Comparison of ENCODE assay signal across 8 cellular contexts in genomic region chr6:13615802-13616140, GRCh38. TPM values are rescaled to one million over a fixed set of nuclear protein-coding genes. Genes with fewer than 3 reads are reported as not detected.
DNase-seq lines count a peak whose midpoint lies in the region; ATAC-seq, FAIRE-seq and TF ChIP-seq lines count a peak whose summit lies in the region.

No MANE protein-coding gene starts in this region.

- peaks cover 32% of the 10 kb centered on the region for H3K36me3 ChIP-seq in CD4-positive, alpha-beta memory T cell (ENCODE audit: insufficient read depth, low read length)
- H3K36me3 ChIP-seq in heart left ventricle (peaks cover 0 to 44% (median 38%) of the 10 kb centered on the region in 9 donors), psoas muscle (ENCODE audit: insufficient read depth in 1 of 2, low read depth in 1 of 2) (peaks cover 10 to 50% of the 10 kb centered on the region in 2 donors)

- H3K27ac ChIP-seq in CD4-positive, alpha-beta memory T cell (ENCODE audit: low read depth, low read length): peak overlapping the region; percentile 82
- H3K27ac ChIP-seq in heart left ventricle: peak overlapping the region; percentile 75 to 94 (median 89)
- peak overlapping the region; percentile 95 for H3K27ac ChIP-seq in psoas muscle

- H3K4me3 ChIP-seq in CD4-positive, alpha-beta memory T cell (ENCODE audit: low read length in 2 of 2): peak overlapping the region; percentile 71 to 75
- H3K4me3 ChIP-seq in heart left ventricle (peak overlapping the region; percentile 66 to 96 (median 83)), psoas muscle (peak overlapping the region; percentile 75)

- no peaks in the 10 kb centered on the region for H3K27me3 Mint-ChIP-seq in CD4-positive, alpha-beta memory T cell

- H3K36me3 Mint-ChIP-seq in CD4-positive, alpha-beta memory T cell: peaks cover 15 to 50% of the 10 kb centered on the region in 2 donors
- peaks cover 30 to 38% of the 10 kb centered on the region in 2 donors for H3K36me3 Mint-ChIP-seq in activated naive CD4-positive, alpha-beta T cell treated with anti-CD3 and anti-CD28 coated beads, Interleukin-2, amount 50 U/mL, for 72 hours

- no peaks in the 10 kb centered on the region for H3K9me3 ChIP-seq in CD4-positive, alpha-beta memory T cell (ENCODE audit: control insufficient read depth in 1 of 2, low read length in 2 of 2)
- H3K9me3 ChIP-seq in heart left ventricle (no peaks in the 10 kb centered on the region), psoas muscle (no peaks in the 10 kb centered on the region)

- DNase-seq in CD4-positive, alpha-beta memory T cell: peak in 1 of 5 donors; percentile 50
- DNase-seq in RCC 7860 (ENCODE audit: low spot score): peak; percentile 13
- DNase-seq in activated naive CD4-positive, alpha-beta T cell treated with anti-CD3 and anti-CD28 coated beads, Interleukin-2, amount 50 U/mL, for 72 hours (ENCODE audit: low spot score in 2 of 2): peak; percentile 55 to 61
- DNase-seq in heart left ventricle: peak; percentile 53 to 72 (median 55)
- peak; percentile 59 to 80 for DNase-seq in psoas muscle
- no peak for DNase-seq in NOMO-1 treated with dmso at 0.1 percent for 144 hours (lab: John Stamatoyannopoulos, UW; ENCODE audit: unreplicated experiment)

- TF ChIP-seq CTCF in heart left ventricle (IDR thresholded peaks at IDR 0.05): no peak
- no peak for TF ChIP-seq CTCF in psoas muscle (IDR thresholded peaks at IDR 0.05)

- peaks cover 25 to 54% (median 38%) of the 10 kb centered on the region in 4 donors for H3K4me1 Mint-ChIP-seq in CD4-positive, alpha-beta memory T cell

- H3K27ac Mint-ChIP-seq in CD4-positive, alpha-beta memory T cell: peak overlapping the region; percentile 90 to 98 (median 97)
- peak overlapping the region; percentile 100 for H3K27ac Mint-ChIP-seq in activated naive CD4-positive, alpha-beta T cell treated with anti-CD3 and anti-CD28 coated beads, Interleukin-2, amount 50 U/mL, for 72 hours

- no peak for TF ChIP-seq POLR2A in heart left ventricle (IDR thresholded peaks at IDR 0.05)

- CTCF ChIA-PET in CD4-positive, alpha-beta memory T cell (lab: Charles Lee; ENCODE audit: partially characterized antibody): interaction anchor here (0.7 to 6.0 kb wide), 35 partner anchors 9 to 288 kb away, joined by 3 to 74 read pairs (median 5); partner anchors contain the start of genes MCUR1, RANBP9, SIRT5 and TBC1D7

- POLR2A ChIA-PET in CD4-positive, alpha-beta memory T cell (lab: Charles Lee; ENCODE audit: partially characterized antibody): interaction anchor here (0.6 to 4.4 kb wide), 38 partner anchors 9 to 459 kb away, joined by 3 to 128 read pairs (median 5); partner anchors contain the start of genes MCUR1, RANBP9, SIRT5 and TBC1D7

- intact Hi-C loops in CD4-positive, alpha-beta memory T cell (cut with micrococcal nuclease): loop anchor here (1.0 to 10.0 kb wide), 7 partner anchors 41 to 287 kb away; partner anchors contain the start of genes MCUR1, SIRT5 and TBC1D7
- intact Hi-C loops in heart left ventricle (cut with DNase I): loop anchor here in 8 of 10 donors (1.0 to 10.0 kb wide), 9 partner anchors 41 to 288 kb away; partner anchors contain the start of genes RANBP9 (in 4 of the 8), SIRT5 (in 1 of the 8) and TBC1D7 (in 1 of the 8)
- intact Hi-C loops in psoas muscle (cut with DNase I): loop anchor here (2.0 to 5.0 kb wide), 2 partner anchors 41 to 97 kb away; partner anchors contain the start of genes RANBP9 (in 2 of the 2) and SIRT5 (in 1 of the 2)

- no peak for FAIRE-seq in RCC 7860 (lab: Jason Lieb, UNC)

- no peaks in the 10 kb centered on the region for H3K9me3 Mint-ChIP-seq in CD4-positive, alpha-beta memory T cell
- no peaks in the 10 kb centered on the region for H3K9me3 Mint-ChIP-seq in activated naive CD4-positive, alpha-beta T cell treated with anti-CD3 and anti-CD28 coated beads, Interleukin-2, amount 50 U/mL, for 72 hours

- ATAC-seq in HG02852 (IDR thresholded peaks at IDR 0.05; ENCODE audit: unreplicated experiment): peak; percentile 14
- peak; percentile 36 to 44 for ATAC-seq in activated naive CD4-positive, alpha-beta T cell treated with anti-CD3 and anti-CD28 coated beads, Interleukin-2, amount 50 U/mL, for 72 hours
- peak in 3 of 4 donors; percentile 29 to 55 (median 31) for ATAC-seq in heart left ventricle
- ATAC-seq in psoas muscle: peak; percentile 33 to 59 (median 42)
- no peak for ATAC-seq in GM21367 (IDR thresholded peaks at IDR 0.05; ENCODE audit: unreplicated experiment)

- WGBS in heart left ventricle, 4 donors: 0 to 1% (median 0%) methylated on average over 14 of the region's 14 CpGs
- 0% methylated on average over 14 of the region's 14 CpGs for whole genome bisulfite sequencing in psoas muscle, 3 donors

- peak overlapping the region; percentile 94 to 98 (median 97) for H3K4me3 Mint-ChIP-seq in CD4-positive, alpha-beta memory T cell

- no peaks in the 10 kb centered on the region for H3K27me3 ChIP-seq in CD4-positive, alpha-beta memory T cell (ENCODE audit: insufficient read depth, low read length)
- no peaks in the 10 kb centered on the region for H3K27me3 ChIP-seq in heart left ventricle
- H3K27me3 ChIP-seq in psoas muscle (ENCODE audit: insufficient read depth in 3 of 3, low read length in 2 of 3): no peaks in the 10 kb centered on the region

- peaks cover 36% of the 10 kb centered on the region for H3K4me1 ChIP-seq in CD4-positive, alpha-beta memory T cell (ENCODE audit: insufficient read depth, low read length)
- H3K4me1 ChIP-seq in heart left ventricle: peaks cover 3 to 42% (median 26%) of the 10 kb centered on the region in 12 donors
- H3K4me1 ChIP-seq in psoas muscle: peaks cover 19% of the 10 kb centered on the region

RNA-seq across cellular contexts. Expression of gene NOL7, which starts 0.6 kb away (rescaled TPM):
- total RNA-seq in CD4-positive, alpha-beta memory T cell: 10 to 100 TPM; 62.1 to 69.1 TPM
- 100 to 1,000 TPM; 118 to 137 TPM for polyA plus RNA-seq in CD4-positive, alpha-beta memory T cell
- total RNA-seq in activated naive CD4-positive, alpha-beta T cell treated with anti-CD3 and anti-CD28 coated beads, Interleukin-2, amount 50 U/mL, for 72 hours: 10 to 100 TPM; 62.8 to 75.0 TPM
- total RNA-seq in heart left ventricle: 100 to 1,000 TPM in 1 of 9 donors, 10 to 100 TPM in 8; 38.6 to 118 (median 47.8) TPM
- 100 to 1,000 TPM in 1 of 2 donors, 10 to 100 TPM in 1; 59.7 to 124 TPM for polyA plus RNA-seq in heart left ventricle
- 10 to 100 TPM; 31.2 to 45.1 (median 41.8) TPM for total RNA-seq in psoas muscle
- polyA plus RNA-seq in psoas muscle: 100 to 1,000 TPM in 1 of 3 donors, 10 to 100 TPM in 2; 47.7 to 141 (median 67.1) TPM

RNA-seq across cellular contexts. Expression of gene SIRT5, which starts 41.4 kb away (rescaled TPM):
- 10 to 100 TPM; 18.9 to 20.6 TPM for total RNA-seq in CD4-positive, alpha-beta memory T cell
- polyA plus RNA-seq in CD4-positive, alpha-beta memory T cell: 10 to 100 TPM; 13.2 to 17.0 TPM
- 10 to 100 TPM in 1 of 2 donors, 1 to 10 TPM in 1; 7.4 to 15.3 TPM for total RNA-seq in activated naive CD4-positive, alpha-beta T cell treated with anti-CD3 and anti-CD28 coated beads, Interleukin-2, amount 50 U/mL, for 72 hours
- 10 to 100 TPM; 29.5 to 60.0 (median 41.4) TPM for total RNA-seq in heart left ventricle
- polyA plus RNA-seq in heart left ventricle: 10 to 100 TPM; 13.1 to 20.3 TPM
- 10 to 100 TPM; 19.3 to 29.2 (median 24.4) TPM for total RNA-seq in psoas muscle
- 10 to 100 TPM; 10.1 to 17.6 (median 14.0) TPM for polyA plus RNA-seq in psoas muscle
